ENCODE assay signal across 1 cellular context in genomic region chr15:68283401-68283800, GRCh38.
TF ChIP-seq lines count a peak whose summit lies in the region.

No MANE protein-coding gene starts in this region.

TF ChIP-seq in WTC11, 78 proteins besides CTCF, POLR2A, EP300 and RAD21 (continued from another document):
- TF ChIP-seq ZBTB21 (CRISPR knock-in tag; IDR thresholded peaks at IDR 0.05; ENCODE audit: borderline replicate concordance), result no peak
- TF ChIP-seq ERG (CRISPR knock-in tag; IDR thresholded peaks at IDR 0.05), result no peak
- no peak for TF ChIP-seq ZBTB43 (CRISPR knock-in tag; IDR thresholded peaks at IDR 0.05)
- TF ChIP-seq ZNF121 (CRISPR knock-in tag; IDR thresholded peaks at IDR 0.05), result peak; percentile 91
